Comparison of ENCODE assay signal across 2 cellular contexts in the genomic region with DNA sequence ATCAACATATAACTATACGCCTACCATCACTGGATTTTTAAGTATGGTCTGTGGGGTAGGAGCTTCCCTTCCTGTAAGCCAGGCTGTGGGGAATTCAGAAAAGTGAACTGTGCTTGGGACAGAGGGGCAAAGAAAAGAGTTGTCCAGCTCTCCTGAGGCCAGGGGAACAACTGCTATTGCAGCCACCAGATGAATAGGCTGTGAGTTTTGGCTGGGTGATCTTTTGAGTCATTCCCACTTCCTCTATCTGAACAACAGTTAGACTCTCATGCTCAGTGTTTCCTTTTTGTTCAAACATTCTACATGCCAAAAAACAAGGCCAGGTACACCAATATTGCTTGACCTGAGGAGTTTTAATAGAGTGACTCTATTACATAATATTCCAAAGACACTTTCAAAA.
TF ChIP-seq lines count a peak whose summit lies in the region.

No MANE protein-coding gene starts in this region.

TF ChIP-seq in HCT116, 20 proteins besides CTCF, POLR2A, EP300 and RAD21:
- TF ChIP-seq, protein P1, sequence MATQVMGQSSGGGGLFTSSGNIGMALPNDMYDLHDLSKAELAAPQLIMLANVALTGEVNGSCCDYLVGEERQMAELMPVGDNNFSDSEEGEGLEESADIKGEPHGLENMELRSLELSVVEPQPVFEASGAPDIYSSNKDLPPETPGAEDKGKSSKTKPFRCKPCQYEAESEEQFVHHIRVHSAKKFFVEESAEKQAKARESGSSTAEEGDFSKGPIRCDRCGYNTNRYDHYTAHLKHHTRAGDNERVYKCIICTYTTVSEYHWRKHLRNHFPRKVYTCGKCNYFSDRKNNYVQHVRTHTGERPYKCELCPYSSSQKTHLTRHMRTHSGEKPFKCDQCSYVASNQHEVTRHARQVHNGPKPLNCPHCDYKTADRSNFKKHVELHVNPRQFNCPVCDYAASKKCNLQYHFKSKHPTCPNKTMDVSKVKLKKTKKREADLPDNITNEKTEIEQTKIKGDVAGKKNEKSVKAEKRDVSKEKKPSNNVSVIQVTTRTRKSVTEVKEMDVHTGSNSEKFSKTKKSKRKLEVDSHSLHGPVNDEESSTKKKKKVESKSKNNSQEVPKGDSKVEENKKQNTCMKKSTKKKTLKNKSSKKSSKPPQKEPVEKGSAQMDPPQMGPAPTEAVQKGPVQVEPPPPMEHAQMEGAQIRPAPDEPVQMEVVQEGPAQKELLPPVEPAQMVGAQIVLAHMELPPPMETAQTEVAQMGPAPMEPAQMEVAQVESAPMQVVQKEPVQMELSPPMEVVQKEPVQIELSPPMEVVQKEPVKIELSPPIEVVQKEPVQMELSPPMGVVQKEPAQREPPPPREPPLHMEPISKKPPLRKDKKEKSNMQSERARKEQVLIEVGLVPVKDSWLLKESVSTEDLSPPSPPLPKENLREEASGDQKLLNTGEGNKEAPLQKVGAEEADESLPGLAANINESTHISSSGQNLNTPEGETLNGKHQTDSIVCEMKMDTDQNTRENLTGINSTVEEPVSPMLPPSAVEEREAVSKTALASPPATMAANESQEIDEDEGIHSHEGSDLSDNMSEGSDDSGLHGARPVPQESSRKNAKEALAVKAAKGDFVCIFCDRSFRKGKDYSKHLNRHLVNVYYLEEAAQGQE (IDR thresholded peaks at IDR 0.05; ENCODE audit: low read depth): no peak
- no peak for TF ChIP-seq CEBPB (IDR thresholded peaks at IDR 0.05; ENCODE audit: low read depth)
- TF ChIP-seq, protein P2, sequence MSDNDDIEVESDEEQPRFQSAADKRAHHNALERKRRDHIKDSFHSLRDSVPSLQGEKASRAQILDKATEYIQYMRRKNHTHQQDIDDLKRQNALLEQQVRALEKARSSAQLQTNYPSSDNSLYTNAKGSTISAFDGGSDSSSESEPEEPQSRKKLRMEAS (IDR thresholded peaks at IDR 0.05): no peak
- TF ChIP-seq ZNF274 (IDR thresholded peaks at IDR 0.05; ENCODE audit: low read depth, low read length): no peak
- no peak for TF ChIP-seq EZH2 (IDR thresholded peaks at IDR 0.05)
- TF ChIP-seq ZFX (IDR thresholded peaks at IDR 0.05): no peak
- no peak for TF ChIP-seq EZH2phosphoT487 (IDR thresholded peaks at IDR 0.05; ENCODE audit: borderline replicate concordance)
- TF ChIP-seq CBX3 (IDR thresholded peaks at IDR 0.05; ENCODE audit: low read depth): no peak
- no peak for TF ChIP-seq POLR2AphosphoS5 (IDR thresholded peaks at IDR 0.05; ENCODE audit: low read depth, low read length)
- no peak for TF ChIP-seq EGR1 (IDR thresholded peaks at IDR 0.05; ENCODE audit: low read depth)
- no peak for TF ChIP-seq FOSL1 (IDR thresholded peaks at IDR 0.05; ENCODE audit: low read depth)
- no peak for TF ChIP-seq JUND (IDR thresholded peaks at IDR 0.05)
- TF ChIP-seq, protein P3, sequence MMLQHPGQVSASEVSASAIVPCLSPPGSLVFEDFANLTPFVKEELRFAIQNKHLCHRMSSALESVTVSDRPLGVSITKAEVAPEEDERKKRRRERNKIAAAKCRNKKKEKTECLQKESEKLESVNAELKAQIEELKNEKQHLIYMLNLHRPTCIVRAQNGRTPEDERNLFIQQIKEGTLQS (IDR thresholded peaks at IDR 0.05): no peak
- no peak for TF ChIP-seq SIN3A (IDR thresholded peaks at IDR 0.05; ENCODE audit: low read depth)

TF ChIP-seq in endothelial cell of umbilical vein, 7 proteins besides CTCF, POLR2A, EP300 and RAD21:
- TF ChIP-seq, protein P2 (IDR thresholded peaks at IDR 0.05; ENCODE audit: insufficient read depth, insufficient read length): no peak
